11 cellular contexts compared by ENCODE assay signal in the genomic region with DNA sequence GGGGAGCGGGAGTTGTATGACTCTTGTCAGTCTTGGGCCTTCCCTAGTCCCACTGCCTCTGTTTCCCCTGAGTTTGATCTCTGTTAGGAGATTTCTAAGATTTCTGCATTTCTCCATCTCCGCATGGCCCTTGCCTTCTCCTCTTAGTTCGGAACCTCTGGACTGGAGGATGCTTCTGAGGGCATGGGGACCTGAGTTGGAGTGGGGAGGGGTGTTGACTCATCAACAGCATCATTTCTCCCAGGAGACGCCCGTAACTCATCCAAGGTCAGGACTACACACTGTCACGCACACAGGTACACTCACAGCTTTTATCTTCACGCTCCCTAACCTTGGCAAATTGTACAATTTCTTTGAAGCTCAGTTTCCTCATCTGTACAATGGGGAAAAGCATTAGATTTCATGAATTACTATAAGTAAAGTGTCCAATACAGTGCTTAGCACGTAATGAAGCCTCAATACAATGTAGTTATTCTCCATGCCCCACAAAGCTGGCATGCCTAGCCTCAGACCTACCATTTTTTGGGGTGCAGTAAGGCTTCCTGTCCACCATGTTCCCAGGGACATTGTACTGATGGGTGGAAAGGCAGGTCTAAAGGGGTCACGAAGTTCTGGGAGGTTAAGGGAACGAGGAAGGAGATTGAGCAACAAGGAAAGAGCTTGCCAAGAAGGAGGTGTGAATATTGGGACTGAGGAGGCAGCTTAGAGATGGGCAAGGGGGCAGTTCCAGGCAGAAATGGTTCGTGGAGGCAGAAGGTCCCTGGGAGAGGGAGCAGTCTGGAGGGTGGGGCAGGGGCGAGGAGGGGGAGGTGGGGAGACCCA. TPM values are rescaled to one million over a fixed set of nuclear protein-coding genes. Genes with fewer than 3 reads are reported as not detected.
DNase-seq lines count a peak whose midpoint lies in the region; ATAC-seq, FAIRE-seq and TF ChIP-seq lines count a peak whose summit lies in the region.
"Had no signal": no experiment of that assay in that cellular context is flagged by ENCODE, and none has a peak within 500 bp of the region (broad histone marks: within the 10 kb centered on the region; RNA-seq: fewer than 3 reads in every experiment).

No MANE protein-coding gene starts in this region.

- H3K36me3 ChIP-seq in IMR-90 (ENCODE audit: control insufficient read depth, insufficient read depth, low read length): peaks cover 17% of the 10 kb centered on the region
- peaks cover 41 to 71% of the 10 kb centered on the region in 2 donors for H3K36me3 ChIP-seq in neuronal stem cell (replicated peaks in 1 of 2; ENCODE audit: control insufficient read depth in 2 of 2, insufficient read depth in 2 of 2, low read length in 2 of 2)
- H3K36me3 ChIP-seq in kidney (ENCODE audit: control insufficient read depth in 1 of 2, insufficient read depth in 2 of 2, low read length in 2 of 2): peaks cover 0 to 4% of the 10 kb centered on the region in 2 donors

- H3K18ac ChIP-seq in IMR-90 (ENCODE audit: low read depth, low read length): no peak overlapping the region
- H3K18ac ChIP-seq in neuronal stem cell (ENCODE audit: low read length): no peak overlapping the region

- H3K27ac ChIP-seq in IMR-90 (ENCODE audit: insufficient read depth, low read length): no peak overlapping the region
- H3K27ac ChIP-seq in neuronal stem cell (replicated peaks; ENCODE audit: low read length): peak overlapping the region; percentile 25
- H3K27ac ChIP-seq in kidney (ENCODE audit: low read depth in 2 of 2, low read length in 2 of 2): no peak overlapping the region

- H2BK5ac ChIP-seq in IMR-90 (ENCODE audit: low read depth, low read length, poor library complexity, severe bottlenecking) (no peak overlapping the region), neuronal stem cell (ENCODE audit: low read length) (no peak overlapping the region)

- peaks cover 35% of the 10 kb centered on the region for H4K20me1 ChIP-seq in IMR-90 (ENCODE audit: insufficient read depth, low read length)

- BruUV-seq in IMR-90 (replicated peaks; lab: Mats Ljungman, UMichigan): no TSS peak

- no peak overlapping the region for H2BK12ac ChIP-seq in neuronal stem cell (ENCODE audit: low read length)

- DNase-seq in AG08396 (ENCODE audit: low spot score): peak; percentile 27
- no peak for DNase-seq in IMR-90
- no peak for DNase-seq in central memory CD8-positive, alpha-beta T cell (ENCODE audit: low spot score in 2 of 2)
- DNase-seq in neuronal stem cell (ENCODE audit: low spot score): no peak
- no peak for DNase-seq in nucleus accumbens (lab: John Stamatoyannopoulos, UW)
- DNase-seq in DMS79 (lab: John Stamatoyannopoulos, UW): no peak
- DNase-seq in kidney: no peak
- DNase-seq: NCI-H446 treated with DMSO at 0.1 percent for 48 hours had no signal

- H3K9me3 Mint-ChIP-seq in central memory CD8-positive, alpha-beta T cell: no peaks in the 10 kb centered on the region

- H3K79me1 ChIP-seq in IMR-90 (ENCODE audit: low read depth in 1 of 2, low read length in 2 of 2): peaks cover 15 to 42% of the 10 kb centered on the region in 2 experiments
- H3K79me1 ChIP-seq in neuronal stem cell (ENCODE audit: low read depth, low read length): peaks cover 8% of the 10 kb centered on the region

- TF ChIP-seq CTCF in IMR-90 (conservative IDR thresholded peaks at IDR 0.05; ENCODE audit: low read depth, low read length) (no peak), kidney (IDR thresholded peaks at IDR 0.05; ENCODE audit: borderline replicate concordance, extremely low read depth, insufficient read depth) (no peak)

- no peak overlapping the region for H3K4me2 ChIP-seq in IMR-90 (ENCODE audit: low read depth, low read length)
- H3K4me2 ChIP-seq in neuronal stem cell (ENCODE audit: insufficient read depth, low read length, poor library complexity, severe bottlenecking): no peak overlapping the region

- H2AFZ ChIP-seq in IMR-90 (replicated peaks; ENCODE audit: low read length, poor library complexity) (no peak overlapping the region), neuronal stem cell (ENCODE audit: low read length) (no peak overlapping the region)

- H3K9ac ChIP-seq in IMR-90 (ENCODE audit: low read depth, low read length) (no peak overlapping the region), neuronal stem cell (ENCODE audit: low read depth, low read length, poor library complexity) (peak overlapping the region; percentile 56), kidney (ENCODE audit: low read length in 2 of 2) (no peak overlapping the region)

- no peak for TF ChIP-seq POLR2A in IMR-90 (IDR thresholded peaks at IDR 0.05; ENCODE audit: low read depth, low read length)

- CTCF ChIA-PET in IMR-90 (lab: Yijun Ruan, JAX): interaction anchor here (1.4 kb wide), 1 partner anchor 18 kb away, joined by 5 read pairs; a partner anchor contains a TSS

- no peak overlapping the region for H2BK20ac ChIP-seq in IMR-90 (ENCODE audit: low read depth, low read length)

- H2AK5ac ChIP-seq in IMR-90 (ENCODE audit: low read depth, low read length) (no peak overlapping the region), neuronal stem cell (ENCODE audit: low read depth, low read length) (no peak overlapping the region)

- H4K5ac ChIP-seq in IMR-90 (ENCODE audit: low read depth, low read length): no peak overlapping the region

- peaks cover 10% of the 10 kb centered on the region for H3K36me3 Mint-ChIP-seq in central memory CD8-positive, alpha-beta T cell (ENCODE audit: insufficient read depth)

- H3K4ac ChIP-seq in IMR-90 (ENCODE audit: low read depth, low read length): no peak overlapping the region
- H3K4ac ChIP-seq in neuronal stem cell (ENCODE audit: low read length): no peak overlapping the region

- TF ChIP-seq RAD21 in IMR-90 (IDR thresholded peaks at IDR 0.05; ENCODE audit: low read length): no peak

- H3K23ac ChIP-seq in IMR-90 (ENCODE audit: low read depth, low read length) (no peak overlapping the region), neuronal stem cell (ENCODE audit: low read depth, low read length, poor library complexity) (no peak overlapping the region)

- no peak overlapping the region for H4K8ac ChIP-seq in IMR-90 (ENCODE audit: low read depth in 2 of 2, low read length in 2 of 2)
- H4K8ac ChIP-seq in neuronal stem cell (ENCODE audit: low read depth, low read length): no peak overlapping the region

- WGBS in IMR-90 (ENCODE audit: extremely low coverage in 2 of 2, insufficient read length in 1 of 2), 2 experiments: 46% methylated on average over 3 of the region's 12 CpGs; no CpG with 5 or more reads in 1 of the 2 experiments
- WGBS in neuronal stem cell (ENCODE audit: extremely low coverage in 2 of 2, insufficient read length in 2 of 2, insufficient replicate concordance in 1 of 2), 2 donors: no CpG with 5 or more reads among the region's 12 CpGs

- POLR2A ChIA-PET in IMR-90 (lab: Charles Lee; ENCODE audit: unreplicated experiment): no interaction called here

- peak overlapping the region; percentile 91 for H3K27ac Mint-ChIP-seq in central memory CD8-positive, alpha-beta T cell (ENCODE audit: low read depth)

- ATAC-seq in IMR-90 (ENCODE audit: low read depth): no peak
- no peak for ATAC-seq in central memory CD8-positive, alpha-beta T cell (replicated peaks; ENCODE audit: extremely low read depth, poor library complexity, severe bottlenecking)
- no peak for ATAC-seq in HG02870 (IDR thresholded peaks at IDR 0.05; ENCODE audit: unreplicated experiment)

- no peak overlapping the region for H3K56ac ChIP-seq in IMR-90 (ENCODE audit: extremely low read depth, insufficient read depth, low read length)

- FAIRE-seq in kidney (lab: Jason Lieb, UNC): no peak
- FAIRE-seq: D721Med had no signal

- H3K4me1 ChIP-seq in IMR-90 (ENCODE audit: control insufficient read depth, insufficient read depth, low read length): peaks cover 13% of the 10 kb centered on the region
- H3K4me1 ChIP-seq in neuronal stem cell (ENCODE audit: control insufficient read depth in 2 of 2, insufficient read depth in 1 of 2, low read depth in 1 of 2, low read length in 2 of 2): peaks cover 27 to 38% of the 10 kb centered on the region in 2 donors
- H3K4me1 ChIP-seq in kidney (ENCODE audit: control insufficient read depth in 1 of 2, insufficient read depth in 1 of 2, low read depth in 1 of 2, low read length in 2 of 2): peaks cover 9 to 14% of the 10 kb centered on the region in 2 donors

- H3K9me3 ChIP-seq in IMR-90 (ENCODE audit: control insufficient read depth, insufficient read depth, low read length) (no peaks in the 10 kb centered on the region), neuronal stem cell (replicated peaks in 1 of 2; ENCODE audit: control insufficient read depth in 2 of 2, insufficient read depth in 1 of 2, low read depth in 1 of 2, low read length in 2 of 2) (peaks cover 0 to 4% of the 10 kb centered on the region in 2 donors), kidney (ENCODE audit: control insufficient read depth in 1 of 2, low read length in 2 of 2) (no peaks in the 10 kb centered on the region)

- H2BK120ac ChIP-seq in IMR-90 (ENCODE audit: low read depth, low read length): no peak overlapping the region
- H2BK120ac ChIP-seq in neuronal stem cell (ENCODE audit: low read depth, low read length): no peak overlapping the region

- H3K4me3 Mint-ChIP-seq in central memory CD8-positive, alpha-beta T cell: peak overlapping the region; percentile 86

- H3K14ac ChIP-seq in IMR-90 (replicated peaks; ENCODE audit: low read depth, low read length) (no peak overlapping the region), neuronal stem cell (ENCODE audit: low read length) (no peak overlapping the region)

- dilution Hi-C loops in IMR-90 (cut with HindIII; ENCODE audit: low sequenced_read_pairs, unreplicated experiment): no loop called here

- intact Hi-C loops in IMR-90 (cut with micrococcal nuclease): no loop called here
- intact Hi-C loops in kidney (cut with DNase I): no loop called here

- H3K27me3 Mint-ChIP-seq in central memory CD8-positive, alpha-beta T cell: no peaks in the 10 kb centered on the region

- H3K4me3 ChIP-seq in IMR-90 (ENCODE audit: insufficient read depth, low read depth, low read length): no peak overlapping the region
- H3K4me3 ChIP-seq in neuronal stem cell (ENCODE audit: low read length in 2 of 2): no peak overlapping the region
- H3K4me3 ChIP-seq in kidney (ENCODE audit: low read length in 2 of 2): no peak overlapping the region

- peaks cover 12% of the 10 kb centered on the region for H3K9me1 ChIP-seq in IMR-90 (ENCODE audit: insufficient read depth, low read length)

- H3K4me1 Mint-ChIP-seq in central memory CD8-positive, alpha-beta T cell: peaks cover 79% of the 10 kb centered on the region

- H3K27me3 ChIP-seq in IMR-90 (ENCODE audit: control insufficient read depth, insufficient read depth, low read length) (no peaks in the 10 kb centered on the region), neuronal stem cell (ENCODE audit: control insufficient read depth in 3 of 3, insufficient read depth in 3 of 3, low read depth in 1 of 3, low read length in 3 of 3) (peaks cover 0 to 2% (median 0%) of the 10 kb centered on the region in 3 experiments)

- no peak overlapping the region for H2BK15ac ChIP-seq in IMR-90 (ENCODE audit: low read depth, low read length)
- no peak overlapping the region for H2BK15ac ChIP-seq in neuronal stem cell (ENCODE audit: low read length)

- peak overlapping the region; percentile 48 for H2AK9ac ChIP-seq in IMR-90 (replicated peaks; ENCODE audit: low read depth, low read length, poor library complexity)

- in situ Hi-C loops in IMR-90 (cut with MboI; ENCODE audit: low sequenced_read_pairs): no loop called here

- no peak overlapping the region for H4K91ac ChIP-seq in IMR-90 (ENCODE audit: insufficient read depth, low read depth, low read length)
- no peak overlapping the region for H4K91ac ChIP-seq in neuronal stem cell (ENCODE audit: low read depth, low read length, poor library complexity)

RNA-seq across cellular contexts. Expression of a gene that starts 0.6 kb away (rescaled TPM):
- not detected in 2 replicates for total RNA-seq in IMR-90 (2012; rRNA removed)
- 0.41 and 0.66 TPM in 2 replicates for polyA plus RNA-seq in IMR-90 (2012; rRNA removed)
- 0.05 and 0.09 TPM in 2 replicates for polyA plus RNA-seq in IMR-90 (2012; cell fraction: cytosol; rRNA removed)
- polyA plus RNA-seq in IMR-90 (2012; cell fraction: nucleus; rRNA removed; ENCODE audit: low replicate concordance): 4.4 and 9.6 TPM in 2 replicates
- 4.6 TPM for polyA plus RNA-seq in neuronal stem cell (2013, experiment 1 of 2)
- polyA plus RNA-seq in neuronal stem cell (2013, experiment 2 of 2): 4.9 TPM
- total RNA-seq in kidney: 1.3 TPM
- not detected for polyA plus RNA-seq in kidney (ENCODE audit: insufficient read depth, low read depth, low replicate concordance)

RNA-seq across cellular contexts. Expression of a gene that starts 5.6 kb away (rescaled TPM):
- total RNA-seq in IMR-90 (2012; rRNA removed) (11.4 and 17.2 TPM in 2 replicates), kidney (269 TPM)
- polyA plus RNA-seq in IMR-90 (2012; rRNA removed) (275 and 288 TPM in 2 replicates), kidney (ENCODE audit: insufficient read depth, low read depth, low replicate concordance) (590 TPM)
- polyA plus RNA-seq in IMR-90 (2012; cell fraction: cytosol; rRNA removed): 442 and 548 TPM in 2 replicates
- 174 and 202 TPM in 2 replicates for polyA plus RNA-seq in IMR-90 (2012; cell fraction: nucleus; rRNA removed; ENCODE audit: low replicate concordance)
- polyA plus RNA-seq in neuronal stem cell (2013, experiment 1 of 2): 2,422 TPM
- 2,254 TPM for polyA plus RNA-seq in neuronal stem cell (2013, experiment 2 of 2)

RNA-seq across cellular contexts. Expression of a gene that starts 17.6 kb away (rescaled TPM):
- total RNA-seq in IMR-90 (2012; rRNA removed): 4.2 and 5.7 TPM in 2 replicates
- 15.0 and 15.7 TPM in 2 replicates for polyA plus RNA-seq in IMR-90 (2012; rRNA removed)
- polyA plus RNA-seq in IMR-90 (2012; cell fraction: cytosol; rRNA removed): 11.0 and 13.1 TPM in 2 replicates
- polyA plus RNA-seq in IMR-90 (2012; cell fraction: nucleus; rRNA removed; ENCODE audit: low replicate concordance): 10.0 and 11.9 TPM in 2 replicates
- polyA plus RNA-seq in neuronal stem cell (2013, experiment 1 of 2): 3.9 TPM
- polyA plus RNA-seq in neuronal stem cell (2013, experiment 2 of 2): 3.8 TPM
- 38.1 TPM for total RNA-seq in kidney
- polyA plus RNA-seq in kidney (ENCODE audit: insufficient read depth, low read depth, low replicate concordance): 12.2 TPM
- total RNA-seq: pulmonary artery endothelial cell had no signal

RNA-seq across cellular contexts. Expression of a gene that starts 18.8 kb away (rescaled TPM):
- total RNA-seq in IMR-90 (2012; rRNA removed) (236 and 244 TPM in 2 replicates), kidney (141 TPM)
- polyA plus RNA-seq in IMR-90 (2012; rRNA removed) (359 and 403 TPM in 2 replicates), kidney (ENCODE audit: insufficient read depth, low read depth, low replicate concordance) (289 TPM)
- polyA plus RNA-seq in IMR-90 (2012; cell fraction: cytosol; rRNA removed): 225 and 535 TPM in 2 replicates
- polyA plus RNA-seq in IMR-90 (2012; cell fraction: nucleus; rRNA removed; ENCODE audit: low replicate concordance): 257 and 322 TPM in 2 replicates
- 158 TPM for polyA plus RNA-seq in neuronal stem cell (2013, experiment 1 of 2)
- 152 TPM for polyA plus RNA-seq in neuronal stem cell (2013, experiment 2 of 2)

RNA-seq across cellular contexts. Expression of a gene that starts 47.9 kb away (rescaled TPM):
- total RNA-seq in IMR-90 (2012; rRNA removed): 51.4 and 58.8 TPM in 2 replicates
- polyA plus RNA-seq in IMR-90 (2012; rRNA removed): 135 and 138 TPM in 2 replicates
- 142 and 155 TPM in 2 replicates for polyA plus RNA-seq in IMR-90 (2012; cell fraction: cytosol; rRNA removed)
- 205 and 256 TPM in 2 replicates for polyA plus RNA-seq in IMR-90 (2012; cell fraction: nucleus; rRNA removed; ENCODE audit: low replicate concordance)
- 24.4 TPM for polyA plus RNA-seq in neuronal stem cell (2013, experiment 1 of 2)
- polyA plus RNA-seq in neuronal stem cell (2013, experiment 2 of 2): 23.7 TPM
- 71.9 TPM for total RNA-seq in kidney
- 94.1 TPM for polyA plus RNA-seq in kidney (ENCODE audit: insufficient read depth, low read depth, low replicate concordance)

Comparison
In these comparisons a context has a peak if more than half of its experiments do, and no peak if none do; other contexts are left out.
1. RNA of a gene that starts 5.6 kb away (total RNA-seq): 269 TPM in kidney (single experiment); 11.4 to 17.2 TPM in IMR-90; every median in the first group is over 10 times any median in the second.